Comparison of ENCODE assay signal across 12 cellular contexts in genomic region chr13:29934531-29935308, GRCh38.
DNase-seq lines count a peak whose midpoint lies in the region; ATAC-seq, FAIRE-seq and TF ChIP-seq lines count a peak whose summit lies in the region.
"Had no signal": no experiment of that assay in that cellular context is flagged by ENCODE, and none has a peak within 500 bp of the region (broad histone marks: within the 10 kb centered on the region; RNA-seq: fewer than 3 reads in every experiment).

No MANE protein-coding gene starts in this region.

- H3K27ac Mint-ChIP-seq in activated CD4-positive, alpha-beta T cell treated with anti-CD3 and anti-CD28 coated beads, Interleukin-2, amount 10 ng/mL, durations not matched to agents 7 days and 5 days, result peak overlapping the region; percentile 98
- peak overlapping the region; percentile 56 for H3K27ac Mint-ChIP-seq in activated T-helper 2 cell treated with anti-CD3 and anti-CD28 coated beads, Interferon-gamma antibody, Interleukin-2, Interleukin-4, amounts not matched to agents 10 μg/mL and 5 μg/mL and 100 μg/mL, durations not matched to agents 14 hours and 24 hours and 36 hours

- TF ChIP-seq POLR2A in uterus (IDR thresholded peaks at IDR 0.05), result no peak

- no peaks in the 10 kb centered on the region for H3K9me3 ChIP-seq in neural cell (ENCODE audit: low read length)
- H3K9me3 ChIP-seq in uterus, result no peaks in the 10 kb centered on the region

- no peak overlapping the region for H2AFZ ChIP-seq in neural cell (ENCODE audit: low read depth, low read length)

- no peak for TF ChIP-seq EP300 in neural cell (conservative IDR thresholded peaks at IDR 0.05; ENCODE audit: poor library complexity, severe bottlenecking)

- H3F3A ChIP-seq in neural cell (ENCODE audit: insufficient read depth, low read length, poor library complexity, severe bottlenecking), result no peaks in the 10 kb centered on the region

- no peaks in the 10 kb centered on the region for H3K4me1 ChIP-seq in uterus

- H3K36me3 Mint-ChIP-seq in activated CD4-positive, alpha-beta T cell treated with anti-CD3 and anti-CD28 coated beads, Interleukin-2, amount 10 ng/mL, durations not matched to agents 7 days and 5 days (ENCODE audit: low read depth), result peaks cover 13% of the 10 kb centered on the region
- no peaks in the 10 kb centered on the region for H3K36me3 Mint-ChIP-seq in activated T-helper 2 cell treated with anti-CD3 and anti-CD28 coated beads, Interferon-gamma antibody, Interleukin-2, Interleukin-4, amounts not matched to agents 10 μg/mL and 5 μg/mL and 100 μg/mL, durations not matched to agents 14 hours and 24 hours and 36 hours (ENCODE audit: low read depth)

- H4K20me1 ChIP-seq in neural cell (ENCODE audit: insufficient read depth), result no peaks in the 10 kb centered on the region

- H3K4me3 Mint-ChIP-seq in activated CD4-positive, alpha-beta T cell treated with anti-CD3 and anti-CD28 coated beads, Interleukin-2, amount 10 ng/mL, durations not matched to agents 7 days and 5 days, result peak overlapping the region; percentile 90
- H3K4me3 Mint-ChIP-seq in activated T-helper 2 cell treated with anti-CD3 and anti-CD28 coated beads, Interferon-gamma antibody, Interleukin-2, Interleukin-4, amounts not matched to agents 10 μg/mL and 5 μg/mL and 100 μg/mL, durations not matched to agents 14 hours and 24 hours and 36 hours (ENCODE audit: low read depth), result peak overlapping the region; percentile 23

- H3K79me2 ChIP-seq in neural cell (replicated peaks; ENCODE audit: insufficient read depth, low read length), result no peaks in the 10 kb centered on the region

- TF ChIP-seq RAD21 in neural cell (conservative IDR thresholded peaks at IDR 0.05), result no peak

- ATAC-seq in HG02852 (IDR thresholded peaks at IDR 0.05; ENCODE audit: unreplicated experiment), result peak; percentile 14
- no peak for ATAC-seq in HG02798 (IDR thresholded peaks at IDR 0.05; ENCODE audit: poor library complexity, unreplicated experiment)
- ATAC-seq: HCT116 had no signal

- POLR2A ChIA-PET in activated CD4-positive, alpha-beta T cell treated with anti-CD3 and anti-CD28 coated beads, Interleukin-2, amount 10 ng/mL, durations not matched to agents 7 days and 5 days (lab: Charles Lee), result interaction anchor here (0.6 to 1.3 kb wide), 3 partner anchors 19 to 152 kb away, joined by 3 read pairs; no protein-coding TSS in a partner anchor

- no peak overlapping the region for H3K4me2 ChIP-seq in neural cell (ENCODE audit: low read length)

- H3K27ac ChIP-seq in neural cell (ENCODE audit: low read length) (no peak overlapping the region), uterus (no peak overlapping the region)

- H3K27me3 ChIP-seq in neural cell (ENCODE audit: insufficient read depth, low read depth, low read length) (no peaks in the 10 kb centered on the region), uterus (no peaks in the 10 kb centered on the region)

- no peaks in the 10 kb centered on the region for H3K9me2 ChIP-seq in neural cell (ENCODE audit: insufficient read depth, low read length)

- DNase-seq in activated CD4-positive, alpha-beta T cell treated with anti-CD3 and anti-CD28 coated beads, Interleukin-2, amount 10 ng/mL, durations not matched to agents 7 days and 5 days, result peak; percentile 8
- no peak for DNase-seq in activated CD4-positive, alpha-beta T cell treated with anti-CD3 and anti-CD28 coated beads, Interleukin-2, amount 50 U/mL, for 4 hours
- no peak for DNase-seq in activated T-helper 2 cell treated with anti-CD3 and anti-CD28 coated beads, Interferon-gamma antibody, Interleukin-2, Interleukin-4, amounts not matched to agents 10 μg/mL and 5 μg/mL and 100 μg/mL, durations not matched to agents 14 hours and 24 hours and 36 hours (ENCODE audit: low spot score)
- DNase-seq in GM19239 (ENCODE audit: insufficient read length, low spot score) (no peak), uterus (no peak)
- DNase-seq: NCI-H446 had no signal

- H3K4me1 Mint-ChIP-seq in activated CD4-positive, alpha-beta T cell treated with anti-CD3 and anti-CD28 coated beads, Interleukin-2, amount 10 ng/mL, durations not matched to agents 7 days and 5 days, result peaks cover 73% of the 10 kb centered on the region
- H3K4me1 Mint-ChIP-seq in activated T-helper 2 cell treated with anti-CD3 and anti-CD28 coated beads, Interferon-gamma antibody, Interleukin-2, Interleukin-4, amounts not matched to agents 10 μg/mL and 5 μg/mL and 100 μg/mL, durations not matched to agents 14 hours and 24 hours and 36 hours (ENCODE audit: low read depth), result peaks cover 42% of the 10 kb centered on the region

- H3K36me3 ChIP-seq in neural cell (ENCODE audit: insufficient read depth, low read length) (no peaks in the 10 kb centered on the region), uterus (no peaks in the 10 kb centered on the region)

- TF ChIP-seq CTCF in neural cell (IDR thresholded peaks at IDR 0.05; ENCODE audit: poor library complexity, severe bottlenecking), result no peak
- TF ChIP-seq CTCF in uterus (IDR thresholded peaks at IDR 0.05), result no peak

- no peak overlapping the region for H3K4me3 ChIP-seq in neural cell (ENCODE audit: low read length)
- H3K4me3 ChIP-seq in uterus, result no peak overlapping the region

- CTCF ChIA-PET in activated CD4-positive, alpha-beta T cell treated with anti-CD3 and anti-CD28 coated beads, Interleukin-2, amount 10 ng/mL, durations not matched to agents 7 days and 5 days (lab: Charles Lee), result interaction anchor here (1.5 to 5.6 kb wide), 4 partner anchors 11 to 178 kb away, joined by 3 to 46 read pairs (median 8); no protein-coding TSS in a partner anchor

- no peak for FAIRE-seq in GM19239 (lab: Jason Lieb, UNC)
- FAIRE-seq: G401.6, islet of Langerhans had no signal

- no peak overlapping the region for H3K9ac ChIP-seq in neural cell (ENCODE audit: low read length)

- peaks cover 2% of the 10 kb centered on the region for H3K9me3 Mint-ChIP-seq in activated CD4-positive, alpha-beta T cell treated with anti-CD3 and anti-CD28 coated beads, Interleukin-2, amount 10 ng/mL, durations not matched to agents 7 days and 5 days
- no peaks in the 10 kb centered on the region for H3K9me3 Mint-ChIP-seq in activated T-helper 2 cell treated with anti-CD3 and anti-CD28 coated beads, Interferon-gamma antibody, Interleukin-2, Interleukin-4, amounts not matched to agents 10 μg/mL and 5 μg/mL and 100 μg/mL, durations not matched to agents 14 hours and 24 hours and 36 hours

- intact Hi-C loops in activated T-helper 2 cell treated with anti-CD3 and anti-CD28 coated beads, Interferon-gamma antibody, Interleukin-2, Interleukin-4, amounts not matched to agents 10 μg/mL and 5 μg/mL and 100 μg/mL, durations not matched to agents 14 hours and 24 hours and 36 hours (cut with micrococcal nuclease), result loop anchor here (1.0 to 10.0 kb wide), 4 partner anchors 84 to 178 kb away; partner anchors contain the start of gene UBL3
- intact Hi-C loops in uterus (cut with DNase I; ENCODE audit: low total_unique reads), result no loop called here

- H3K27me3 Mint-ChIP-seq in activated CD4-positive, alpha-beta T cell treated with anti-CD3 and anti-CD28 coated beads, Interleukin-2, amount 10 ng/mL, durations not matched to agents 7 days and 5 days, result no peaks in the 10 kb centered on the region
- peaks cover 5% of the 10 kb centered on the region for H3K27me3 Mint-ChIP-seq in activated T-helper 2 cell treated with anti-CD3 and anti-CD28 coated beads, Interferon-gamma antibody, Interleukin-2, Interleukin-4, amounts not matched to agents 10 μg/mL and 5 μg/mL and 100 μg/mL, durations not matched to agents 14 hours and 24 hours and 36 hours (ENCODE audit: low read depth)

TF ChIP-seq in neural cell, 6 proteins besides CTCF, POLR2A, EP300 and RAD21:
- peak; percentile 20 for TF ChIP-seq POLR2AphosphoS5 (IDR thresholded peaks at IDR 0.05)
- TF ChIP-seq MXI1 (conservative IDR thresholded peaks at IDR 0.05; ENCODE audit: poor library complexity, severe bottlenecking), result no peak
